Comparison of ENCODE assay signal across 8 cellular contexts in genomic region chr1:44801491-44802305, GRCh38. TPM values are rescaled to one million over a fixed set of nuclear protein-coding genes. Genes with fewer than 3 reads are reported as not detected.
A peak's percentile ranks its signal among the peaks of the same experiment; 100 is the strongest.
DNase-seq lines count a peak whose midpoint lies in the region; ATAC-seq, FAIRE-seq and TF ChIP-seq lines count a peak whose summit lies in the region.

No MANE protein-coding gene starts in this region.

- H3K27me3 Mint-ChIP-seq in IgD-negative memory B cell = no peaks in the 10 kb centered on the region
- H3K27me3 Mint-ChIP-seq in activated naive CD4-positive, alpha-beta T cell treated with anti-CD3 and anti-CD28 coated beads, Interleukin-2, amount 50 U/mL, for 24 hours = no peaks in the 10 kb centered on the region
- H3K27me3 Mint-ChIP-seq in stimulated activated memory B cell treated with anti-CD40 and anti-IgM and Interleukin-4, amounts not matched to agents 10 μg/mL and 1 μg/mL and 100 μg/mL, for 72 hours = no peaks in the 10 kb centered on the region

- peak overlapping the region; percentile 74 to 94 (median 92) for H3K4me3 Mint-ChIP-seq in IgD-negative memory B cell
- peak overlapping the region; percentile 98 for H3K4me3 Mint-ChIP-seq in activated naive CD4-positive, alpha-beta T cell treated with anti-CD3 and anti-CD28 coated beads, Interleukin-2, amount 50 U/mL, for 24 hours
- peak overlapping the region; percentile 91 for H3K4me3 Mint-ChIP-seq in stimulated activated memory B cell treated with anti-CD40 and anti-IgM and Interleukin-4, amounts not matched to agents 10 μg/mL and 1 μg/mL and 100 μg/mL, for 72 hours

- H3K9me3 ChIP-seq in keratinocyte (ENCODE audit: control insufficient read depth, low read depth, low read length) = no peaks in the 10 kb centered on the region

- H4K20me1 ChIP-seq in keratinocyte (ENCODE audit: control insufficient read depth, extremely low read depth, insufficient read depth, low read length) = peaks cover 6% of the 10 kb centered on the region

- H3K27ac Mint-ChIP-seq in IgD-negative memory B cell = peak overlapping the region; percentile 40 to 81 (median 45)
- H3K27ac Mint-ChIP-seq in activated naive CD4-positive, alpha-beta T cell treated with anti-CD3 and anti-CD28 coated beads, Interleukin-2, amount 50 U/mL, for 24 hours = peak overlapping the region; percentile 94
- peak overlapping the region; percentile 95 for H3K27ac Mint-ChIP-seq in stimulated activated memory B cell treated with anti-CD40 and anti-IgM and Interleukin-4, amounts not matched to agents 10 μg/mL and 1 μg/mL and 100 μg/mL, for 72 hours

- H3K4me1 ChIP-seq in keratinocyte (ENCODE audit: control insufficient read depth, extremely low read depth, insufficient read depth, low read length) = peaks cover 34% of the 10 kb centered on the region

- no peaks in the 10 kb centered on the region for H3K9me1 ChIP-seq in keratinocyte (ENCODE audit: control insufficient read depth, extremely low read depth, insufficient read depth, low read length)

- no peaks in the 10 kb centered on the region for H3K9me3 Mint-ChIP-seq in IgD-negative memory B cell
- no peaks in the 10 kb centered on the region for H3K9me3 Mint-ChIP-seq in activated naive CD4-positive, alpha-beta T cell treated with anti-CD3 and anti-CD28 coated beads, Interleukin-2, amount 50 U/mL, for 24 hours
- no peaks in the 10 kb centered on the region for H3K9me3 Mint-ChIP-seq in stimulated activated memory B cell treated with anti-CD40 and anti-IgM and Interleukin-4, amounts not matched to agents 10 μg/mL and 1 μg/mL and 100 μg/mL, for 72 hours

- no peak overlapping the region for H2AFZ ChIP-seq in keratinocyte (ENCODE audit: control insufficient read depth, low read length)

- no peaks in the 10 kb centered on the region for H3K36me3 Mint-ChIP-seq in IgD-negative memory B cell
- H3K36me3 Mint-ChIP-seq in activated naive CD4-positive, alpha-beta T cell treated with anti-CD3 and anti-CD28 coated beads, Interleukin-2, amount 50 U/mL, for 24 hours = peaks cover 21% of the 10 kb centered on the region
- H3K36me3 Mint-ChIP-seq in stimulated activated memory B cell treated with anti-CD40 and anti-IgM and Interleukin-4, amounts not matched to agents 10 μg/mL and 1 μg/mL and 100 μg/mL, for 72 hours = peaks cover 42% of the 10 kb centered on the region

- dilution Hi-C loops in keratinocyte (cut with MboI; ENCODE audit: extremely low pct_ligation_motif_present, low sequenced_read_pairs) = no loop called here

- H3K4me1 Mint-ChIP-seq in IgD-negative memory B cell = peaks cover 8 to 17% (median 10%) of the 10 kb centered on the region in 3 donors
- peaks cover 38% of the 10 kb centered on the region for H3K4me1 Mint-ChIP-seq in activated naive CD4-positive, alpha-beta T cell treated with anti-CD3 and anti-CD28 coated beads, Interleukin-2, amount 50 U/mL, for 24 hours
- peaks cover 32% of the 10 kb centered on the region for H3K4me1 Mint-ChIP-seq in stimulated activated memory B cell treated with anti-CD40 and anti-IgM and Interleukin-4, amounts not matched to agents 10 μg/mL and 1 μg/mL and 100 μg/mL, for 72 hours

- peak overlapping the region; percentile 85 for H3K27ac ChIP-seq in keratinocyte (ENCODE audit: control insufficient read depth, insufficient read depth, low read length)

- H3K27me3 ChIP-seq in keratinocyte (ENCODE audit: control insufficient read depth, extremely low read depth, insufficient read depth, low read length) = no peaks in the 10 kb centered on the region

- H3K4me3 ChIP-seq in keratinocyte (ENCODE audit: control insufficient read depth in 2 of 3, extremely low read depth in 1 of 3, insufficient read depth in 2 of 3, low read depth in 1 of 3, low read length in 3 of 3) = peak overlapping the region; percentile 89 to 99 (median 92)

- no peak for ATAC-seq in stimulated activated memory B cell treated with anti-CD40 and anti-IgM and Interleukin-4, amounts not matched to agents 10 μg/mL and 1 μg/mL and 100 μg/mL, for 72 hours
- no peak for ATAC-seq in HG03280 (IDR thresholded peaks at IDR 0.05; ENCODE audit: unreplicated experiment)

- H3K4me2 ChIP-seq in keratinocyte (ENCODE audit: control insufficient read depth, extremely low read depth, insufficient read depth, low read depth, low read length) = peak overlapping the region; percentile 98

- TF ChIP-seq CTCF in keratinocyte (optimal IDR thresholded peaks at IDR 0.05 in 1 of 3, IDR thresholded peaks at IDR 0.05 in 1 of 3, conservative IDR thresholded peaks at IDR 0.05 in 1 of 3; ENCODE audit: extremely low read depth in 1 of 3, insufficient read depth in 2 of 3, low read length in 3 of 3) = no peak

- peaks cover 27 to 37% of the 10 kb centered on the region in 2 experiments for H3K36me3 ChIP-seq in keratinocyte (ENCODE audit: control insufficient read depth in 2 of 2, extremely low read depth in 1 of 2, insufficient read depth in 2 of 2, low read length in 2 of 2)

- no peak for DNase-seq in keratinocyte (ENCODE audit: low read depth, low spot score)
- no peak for DNase-seq in amniotic stem cell (lab: John Stamatoyannopoulos, UW)
- no peak for DNase-seq in NCI-H748 (lab: John Stamatoyannopoulos, UW; ENCODE audit: unreplicated experiment)
- no peak for DNase-seq in Kasumi-1 (lab: John Stamatoyannopoulos, UW)

- peak overlapping the region; percentile 88 for H3K9ac ChIP-seq in keratinocyte (ENCODE audit: control insufficient read depth, extremely low read depth, insufficient read depth, low read length)

- peaks cover 41% of the 10 kb centered on the region for H3K79me2 ChIP-seq in keratinocyte (ENCODE audit: control insufficient read depth, insufficient read depth, low read length)

- peak; percentile 46 for FAIRE-seq in keratinocyte (lab: Jason Lieb, UNC)

RNA-seq across cellular contexts. Expression of gene PLK3, which starts 1.5 kb away (rescaled TPM):
- polyA plus RNA-seq in IgD-negative memory B cell (9.6 TPM), keratinocyte (30.6 to 34.0 TPM (median 33.5 TPM) in 3 replicates)
- 38.6 TPM for polyA plus RNA-seq in keratinocyte (2011; ENCODE audit: low read depth)
- polyA plus RNA-seq in keratinocyte (2011; cell fraction: cytosol; rRNA removed) = 23.9 and 32.6 TPM in 2 replicates
- polyA plus RNA-seq in keratinocyte (2011; cell fraction: nucleus; rRNA removed) = 111 and 118 TPM in 2 replicates
- polyA plus RNA-seq in keratinocyte (2012; ENCODE audit: low replicate concordance) = 21.8 and 38.7 TPM in 2 replicates
- 30.0 to 41.4 TPM (median 39.0 TPM) in 3 replicates for polyA minus RNA-seq in keratinocyte
- 31.7 TPM for polyA minus RNA-seq in keratinocyte (2011; cell fraction: cytosol; rRNA and poly(A)+ RNA removed)
- 46.9 and 49.6 TPM in 2 replicates for polyA minus RNA-seq in keratinocyte (2011; cell fraction: nucleus; rRNA and poly(A)+ RNA removed)

RNA-seq across cellular contexts. Expression of gene DYNLT4, which starts 5.5 kb away (rescaled TPM):
- not detected for polyA plus RNA-seq in IgD-negative memory B cell
- polyA plus RNA-seq in keratinocyte = not detected in 3 replicates
- not detected for polyA plus RNA-seq in keratinocyte (2011; ENCODE audit: low read depth)
- not detected in 2 replicates for polyA plus RNA-seq in keratinocyte (2011; cell fraction: cytosol; rRNA removed)
- polyA plus RNA-seq in keratinocyte (2011; cell fraction: nucleus; rRNA removed) = not detected in 2 replicates
- polyA plus RNA-seq in keratinocyte (2012; ENCODE audit: low replicate concordance) = 0.48 and 0.80 TPM in 2 replicates
- polyA minus RNA-seq in keratinocyte = not detected in 3 replicates
- not detected for polyA minus RNA-seq in keratinocyte (2011; cell fraction: cytosol; rRNA and poly(A)+ RNA removed)
- polyA minus RNA-seq in keratinocyte (2011; cell fraction: nucleus; rRNA and poly(A)+ RNA removed) = not detected in 2 replicates

RNA-seq across cellular contexts. Expression of gene BTBD19, which starts 6.6 kb away (rescaled TPM):
- not detected for polyA plus RNA-seq in IgD-negative memory B cell
- polyA plus RNA-seq in keratinocyte = 2.2 to 3.9 TPM (median 2.9 TPM) in 3 replicates
- polyA plus RNA-seq in keratinocyte (2011; ENCODE audit: low read depth) = 4.7 TPM
- polyA plus RNA-seq in keratinocyte (2011; cell fraction: cytosol; rRNA removed) = 0.47 and 0.50 TPM in 2 replicates
- polyA plus RNA-seq in keratinocyte (2011; cell fraction: nucleus; rRNA removed) = 19.0 and 20.5 TPM in 2 replicates
- polyA plus RNA-seq in keratinocyte (2012; ENCODE audit: low replicate concordance) = 1.7 and 4.0 TPM in 2 replicates
- polyA minus RNA-seq in keratinocyte = 1.1 to 2.5 TPM (median 2.2 TPM) in 3 replicates
- not detected for polyA minus RNA-seq in keratinocyte (2011; cell fraction: cytosol; rRNA and poly(A)+ RNA removed)
- polyA minus RNA-seq in keratinocyte (2011; cell fraction: nucleus; rRNA and poly(A)+ RNA removed) = 5.1 and 5.5 TPM in 2 replicates

RNA-seq across cellular contexts. Expression of gene BEST4, which starts 13.7 kb away (rescaled TPM):
- polyA plus RNA-seq in IgD-negative memory B cell (0.94 TPM), keratinocyte (0.07 to 0.14 TPM (median 0.13 TPM) in 3 replicates)
- 0.21 TPM for polyA plus RNA-seq in keratinocyte (2011; ENCODE audit: low read depth)
- polyA plus RNA-seq in keratinocyte (2011; cell fraction: cytosol; rRNA removed) = 0.03 TPM in 1 of 2 replicates, not detected in the other
- polyA plus RNA-seq in keratinocyte (2011; cell fraction: nucleus; rRNA removed) = 0.43 and 0.53 TPM in 2 replicates
- polyA plus RNA-seq in keratinocyte (2012; ENCODE audit: low replicate concordance) = 0.14 TPM in 1 of 2 replicates, not detected in the other
- 0.16 TPM in 1 of 3 replicates, not detected in the others for polyA minus RNA-seq in keratinocyte
- polyA minus RNA-seq in keratinocyte (2011; cell fraction: cytosol; rRNA and poly(A)+ RNA removed) = not detected
- not detected in 2 replicates for polyA minus RNA-seq in keratinocyte (2011; cell fraction: nucleus; rRNA and poly(A)+ RNA removed)

RNA-seq across cellular contexts. Expression of gene RPS8, which starts 26.4 kb away (rescaled TPM):
- 1,590 TPM for polyA plus RNA-seq in IgD-negative memory B cell
- polyA plus RNA-seq in keratinocyte = 1,764 to 2,149 TPM (median 1,890 TPM) in 3 replicates
- 1,489 TPM for polyA plus RNA-seq in keratinocyte (2011; ENCODE audit: low read depth)
- polyA plus RNA-seq in keratinocyte (2011; cell fraction: cytosol; rRNA removed) = 1,963 and 2,381 TPM in 2 replicates
- 529 and 600 TPM in 2 replicates for polyA plus RNA-seq in keratinocyte (2011; cell fraction: nucleus; rRNA removed)
- 2,173 and 2,970 TPM in 2 replicates for polyA plus RNA-seq in keratinocyte (2012; ENCODE audit: low replicate concordance)
- polyA minus RNA-seq in keratinocyte = 237 to 673 TPM (median 537 TPM) in 3 replicates
- polyA minus RNA-seq in keratinocyte (2011; cell fraction: cytosol; rRNA and poly(A)+ RNA removed) = 965 TPM
- 131 and 151 TPM in 2 replicates for polyA minus RNA-seq in keratinocyte (2011; cell fraction: nucleus; rRNA and poly(A)+ RNA removed)

Comparison
In these comparisons a context has a peak if more than half of its experiments do, and no peak if none do; other contexts are left out.
1. H3K27ac Mint-ChIP-seq: peak in every context shown above with its lines; median percentile 95 in stimulated activated memory B cell treated with anti-CD40 and anti-IgM and Interleukin-4, amounts not matched to agents 10 μg/mL and 1 μg/mL and 100 μg/mL, for 72 hours; 94 in activated naive CD4-positive, alpha-beta T cell treated with anti-CD3 and anti-CD28 coated beads, Interleukin-2, amount 50 U/mL, for 24 hours; 45 in IgD-negative memory B cell.